ENCODE assay signal across 1 cellular context in genomic region chr3:65030014-65030627, GRCh38.
TF ChIP-seq lines count a peak whose summit lies in the region.

No MANE protein-coding gene starts in this region.

TF ChIP-seq in K562, 482 proteins besides CTCF, POLR2A, EP300 and RAD21 (continued from another document):
- TF ChIP-seq PRDM10 (IDR thresholded peaks at IDR 0.05; ENCODE audit: partially characterized antibody) = no peak
- no peak for TF ChIP-seq ERF (CRISPR knock-in tag; IDR thresholded peaks at IDR 0.05)
- TF ChIP-seq HDGF (IDR thresholded peaks at IDR 0.05) = 0 out of 2 replicates have a peak, but pooled peaks have one; percentile 28
